Comparison of ENCODE assay signal across 1 cellular context in the genomic region with DNA sequence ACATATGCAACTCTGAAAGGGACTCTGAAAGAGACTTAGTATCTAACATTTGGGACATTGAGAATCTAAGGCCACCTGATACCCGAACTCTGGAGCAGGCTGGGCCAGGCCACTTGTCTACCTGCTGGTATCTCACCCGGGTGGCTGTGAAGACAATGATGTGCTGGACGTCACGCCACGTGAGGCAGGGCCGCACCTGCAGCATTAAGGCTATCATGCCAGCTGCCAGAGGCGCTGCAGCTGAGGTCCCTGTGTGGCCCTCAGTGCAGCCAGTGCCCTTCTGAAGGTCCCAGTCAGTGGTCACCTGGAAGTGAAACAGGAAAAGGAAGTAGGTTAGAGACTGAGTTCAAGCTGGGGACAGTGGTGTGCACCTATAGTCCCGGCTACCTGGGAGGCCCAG.
TF ChIP-seq lines count a peak whose summit lies in the region.

No MANE protein-coding gene starts in this region.

TF ChIP-seq in K562, 482 proteins besides CTCF, POLR2A, EP300 and RAD21:
- TF ChIP-seq FOXO4 (CRISPR knock-in tag; IDR thresholded peaks at IDR 0.05) (no peak), POLR2G (IDR thresholded peaks at IDR 0.05; ENCODE audit: low read depth, low read length) (no peak), NFXL1 (CRISPR knock-in tag; IDR thresholded peaks at IDR 0.05) (no peak), RAD51 (IDR thresholded peaks at IDR 0.05; ENCODE audit: borderline replicate concordance, low read depth) (no peak), SLC30A9 (CRISPR knock-in tag; IDR thresholded peaks at IDR 0.05) (no peak), ZBTB2 (IDR thresholded peaks at IDR 0.05) (no peak), ZBTB34 (CRISPR knock-in tag; IDR thresholded peaks at IDR 0.05) (no peak), HMG20B (CRISPR knock-in tag; IDR thresholded peaks at IDR 0.05) (no peak), NR2C1 (IDR thresholded peaks at IDR 0.05) (peak; percentile 55; the same call in 1 of the 2 replicates), NR2C1 (tag; IDR thresholded peaks at IDR 0.05) (no peak), NFIC (IDR thresholded peaks at IDR 0.05) (no peak), ZNF124 (CRISPR knock-in tag; IDR thresholded peaks at IDR 0.05) (no peak), HOMEZ (CRISPR knock-in tag; IDR thresholded peaks at IDR 0.05) (no peak), NR2C2 (CRISPR knock-in tag; IDR thresholded peaks at IDR 0.05) (no peak), NR2C2 (tag; IDR thresholded peaks at IDR 0.05) (peak; percentile 27; the same call in 1 of the 2 replicates)
- TF ChIP-seq, protein P1, sequence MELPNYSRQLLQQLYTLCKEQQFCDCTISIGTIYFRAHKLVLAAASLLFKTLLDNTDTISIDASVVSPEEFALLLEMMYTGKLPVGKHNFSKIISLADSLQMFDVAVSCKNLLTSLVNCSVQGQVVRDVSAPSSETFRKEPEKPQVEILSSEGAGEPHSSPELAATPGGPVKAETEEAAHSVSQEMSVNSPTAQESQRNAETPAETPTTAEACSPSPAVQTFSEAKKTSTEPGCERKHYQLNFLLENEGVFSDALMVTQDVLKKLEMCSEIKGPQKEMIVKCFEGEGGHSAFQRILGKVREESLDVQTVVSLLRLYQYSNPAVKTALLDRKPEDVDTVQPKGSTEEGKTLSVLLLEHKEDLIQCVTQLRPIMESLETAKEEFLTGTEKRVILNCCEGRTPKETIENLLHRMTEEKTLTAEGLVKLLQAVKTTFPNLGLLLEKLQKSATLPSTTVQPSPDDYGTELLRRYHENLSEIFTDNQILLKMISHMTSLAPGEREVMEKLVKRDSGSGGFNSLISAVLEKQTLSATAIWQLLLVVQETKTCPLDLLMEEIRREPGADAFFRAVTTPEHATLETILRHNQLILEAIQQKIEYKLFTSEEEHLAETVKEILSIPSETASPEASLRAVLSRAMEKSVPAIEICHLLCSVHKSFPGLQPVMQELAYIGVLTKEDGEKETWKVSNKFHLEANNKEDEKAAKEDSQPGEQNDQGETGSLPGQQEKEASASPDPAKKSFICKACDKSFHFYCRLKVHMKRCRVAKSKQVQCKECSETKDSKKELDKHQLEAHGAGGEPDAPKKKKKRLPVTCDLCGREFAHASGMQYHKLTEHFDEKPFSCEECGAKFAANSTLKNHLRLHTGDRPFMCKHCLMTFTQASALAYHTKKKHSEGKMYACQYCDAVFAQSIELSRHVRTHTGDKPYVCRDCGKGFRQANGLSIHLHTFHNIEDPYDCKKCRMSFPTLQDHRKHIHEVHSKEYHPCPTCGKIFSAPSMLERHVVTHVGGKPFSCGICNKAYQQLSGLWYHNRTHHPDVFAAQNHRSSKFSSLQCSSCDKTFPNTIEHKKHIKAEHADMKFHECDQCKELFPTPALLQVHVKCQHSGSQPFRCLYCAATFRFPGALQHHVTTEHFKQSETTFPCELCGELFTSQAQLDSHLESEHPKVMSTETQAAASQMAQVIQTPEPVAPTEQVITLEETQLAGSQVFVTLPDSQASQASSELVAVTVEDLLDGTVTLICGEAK (IDR thresholded peaks at IDR 0.05): 0 out of 2 replicates have a peak, but pooled peaks have one; percentile 13
- TF ChIP-seq, protein P1 (CRISPR knock-in tag; IDR thresholded peaks at IDR 0.05): no peak
- TF ChIP-seq, protein P2, sequence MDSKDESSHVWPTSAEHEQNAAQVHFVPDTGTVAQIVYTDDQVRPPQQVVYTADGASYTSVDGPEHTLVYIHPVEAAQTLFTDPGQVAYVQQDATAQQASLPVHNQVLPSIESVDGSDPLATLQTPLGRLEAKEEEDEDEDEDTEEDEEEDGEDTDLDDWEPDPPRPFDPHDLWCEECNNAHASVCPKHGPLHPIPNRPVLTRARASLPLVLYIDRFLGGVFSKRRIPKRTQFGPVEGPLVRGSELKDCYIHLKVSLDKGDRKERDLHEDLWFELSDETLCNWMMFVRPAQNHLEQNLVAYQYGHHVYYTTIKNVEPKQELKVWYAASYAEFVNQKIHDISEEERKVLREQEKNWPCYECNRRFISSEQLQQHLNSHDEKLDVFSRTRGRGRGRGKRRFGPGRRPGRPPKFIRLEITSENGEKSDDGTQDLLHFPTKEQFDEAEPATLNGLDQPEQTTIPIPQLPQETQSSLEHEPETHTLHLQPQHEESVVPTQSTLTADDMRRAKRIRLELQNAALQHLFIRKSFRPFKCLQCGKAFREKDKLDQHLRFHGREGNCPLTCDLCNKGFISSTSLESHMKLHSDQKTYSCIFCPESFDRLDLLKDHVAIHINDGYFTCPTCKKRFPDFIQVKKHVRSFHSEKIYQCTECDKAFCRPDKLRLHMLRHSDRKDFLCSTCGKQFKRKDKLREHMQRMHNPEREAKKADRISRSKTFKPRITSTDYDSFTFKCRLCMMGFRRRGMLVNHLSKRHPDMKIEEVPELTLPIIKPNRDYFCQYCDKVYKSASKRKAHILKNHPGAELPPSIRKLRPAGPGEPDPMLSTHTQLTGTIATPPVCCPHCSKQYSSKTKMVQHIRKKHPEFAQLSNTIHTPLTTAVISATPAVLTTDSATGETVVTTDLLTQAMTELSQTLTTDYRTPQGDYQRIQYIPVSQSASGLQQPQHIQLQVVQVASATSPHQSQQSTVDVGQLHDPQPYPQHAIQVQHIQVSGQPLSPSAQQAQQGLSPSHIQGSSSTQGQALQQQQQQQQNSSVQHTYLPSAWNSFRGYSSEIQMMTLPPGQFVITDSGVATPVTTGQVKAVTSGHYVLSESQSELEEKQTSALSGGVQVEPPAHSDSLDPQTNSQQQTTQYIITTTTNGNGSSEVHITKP (IDR thresholded peaks at IDR 0.05; ENCODE audit: partially characterized antibody): no peak
